ENCODE assay signal across 11 cellular contexts in genomic region chr5:104800440-104801048, GRCh38.
DNase-seq lines count a peak whose midpoint lies in the region; ATAC-seq and TF ChIP-seq lines count a peak whose summit lies in the region.
"Had no signal": no experiment of that assay in that cellular context is flagged by ENCODE, and none has a peak within 500 bp of the region (broad histone marks: within the 10 kb centered on the region; RNA-seq: fewer than 3 reads in every experiment).

No MANE protein-coding gene starts in this region.

- no peak overlapping the region for H2AFZ ChIP-seq in DND-41 (ENCODE audit: low read depth, low read length)
- peak overlapping the region; percentile 56 for H2AFZ ChIP-seq in SU-DHL-6 (ENCODE audit: low read depth, low read length, severe bottlenecking)

- no peak overlapping the region for H3K9ac ChIP-seq in DND-41 (ENCODE audit: low read depth, low read length)
- no peak overlapping the region for H3K9ac ChIP-seq in SU-DHL-6 (ENCODE audit: low read length)

- DNase-seq in DND-41 (no peak), HPDE6-E6E7 (ENCODE audit: extremely low spot score) (peak; percentile 3), iPS DF 4.7 (ENCODE audit: extremely low read depth, low spot score) (peak; percentile 25), heart left ventricle (no peak), COLO668 (lab: John Stamatoyannopoulos, UW; ENCODE audit: unreplicated experiment) (no peak), ecto neural progenitor cell (ENCODE audit: low spot score) (no peak)
- DNase-seq: C1 segment of cervical spinal cord, NCI-H2081 had no signal

- no peak for TF ChIP-seq POLR2A in heart left ventricle (IDR thresholded peaks at IDR 0.05)

- H3K79me2 ChIP-seq in DND-41 (ENCODE audit: insufficient read depth, low read length): no peaks in the 10 kb centered on the region
- no peaks in the 10 kb centered on the region for H3K79me2 ChIP-seq in SU-DHL-6 (ENCODE audit: insufficient read depth, low read length)

- ATAC-seq in DND-41 (ENCODE audit: insufficient read depth, low read depth) (no peak), heart left ventricle (no peak), HG02970 (IDR thresholded peaks at IDR 0.05; ENCODE audit: low FRiP score, unreplicated experiment) (no peak)

- H3F3A ChIP-seq in SU-DHL-6 (ENCODE audit: insufficient read depth): no peaks in the 10 kb centered on the region

- H3K9me2 ChIP-seq in SU-DHL-6 (replicated peaks; ENCODE audit: insufficient read depth, low read length): no peaks in the 10 kb centered on the region

- H3K4me2 ChIP-seq in DND-41 (ENCODE audit: insufficient read depth, low read length): no peak overlapping the region
- no peak overlapping the region for H3K4me2 ChIP-seq in SU-DHL-6 (ENCODE audit: low read depth, low read length, poor library complexity, severe bottlenecking)

- WGBS in heart left ventricle, 4 donors: 39 to 74% (median 62%) methylated on average over 4 of the region's 4 CpGs

- H3K4me1 ChIP-seq in DND-41 (ENCODE audit: insufficient read depth, low read length) (no peaks in the 10 kb centered on the region), heart left ventricle (no peaks in the 10 kb centered on the region)

- H3K4me3 ChIP-seq in DND-41 (ENCODE audit: low read depth in 1 of 2, low read length in 2 of 2) (no peak overlapping the region), SU-DHL-6 (ENCODE audit: insufficient read depth, low read length, poor library complexity, severe bottlenecking) (no peak overlapping the region), heart left ventricle (no peak overlapping the region)
- H3K4me3 ChIP-seq: SK-N-MC had no signal

- H3K27ac ChIP-seq in DND-41 (ENCODE audit: low read length): no peak overlapping the region
- H3K27ac ChIP-seq in SU-DHL-6 (ENCODE audit: low read depth, low read length): no peak overlapping the region
- H3K27ac ChIP-seq in heart left ventricle: no peak overlapping the region
- H3K27ac ChIP-seq: SK-N-MC had no signal

- no peaks in the 10 kb centered on the region for H3K27me3 ChIP-seq in DND-41 (ENCODE audit: insufficient read depth, low read length, poor library complexity)
- H3K27me3 ChIP-seq in SU-DHL-6 (ENCODE audit: low read length): no peaks in the 10 kb centered on the region
- H3K27me3 ChIP-seq in heart left ventricle: no peaks in the 10 kb centered on the region

- H3K9me3 ChIP-seq in DND-41 (ENCODE audit: insufficient read depth, low read length, severe bottlenecking) (no peaks in the 10 kb centered on the region), SU-DHL-6 (ENCODE audit: insufficient read depth, low read length) (no peaks in the 10 kb centered on the region), heart left ventricle (peaks cover 0 to 4% (median 0%) of the 10 kb centered on the region in 12 donors)

- intact Hi-C loops in heart left ventricle (cut with DNase I): no loop called here

- H3K36me3 ChIP-seq in DND-41 (ENCODE audit: insufficient read depth, low read length) (no peaks in the 10 kb centered on the region), SU-DHL-6 (ENCODE audit: low read length) (no peaks in the 10 kb centered on the region), heart left ventricle (no peaks in the 10 kb centered on the region)

- H4K20me1 ChIP-seq in DND-41 (ENCODE audit: insufficient read depth, low read length): no peaks in the 10 kb centered on the region
- no peaks in the 10 kb centered on the region for H4K20me1 ChIP-seq in SU-DHL-6 (ENCODE audit: low read depth, low read length)

- peak; percentile 32 for TF ChIP-seq CTCF in DND-41 (IDR thresholded peaks at IDR 0.05; ENCODE audit: borderline replicate concordance, extremely low read depth, low read length, poor library complexity, severe bottlenecking)
- peak; percentile 43 for TF ChIP-seq CTCF in SU-DHL-6 (IDR thresholded peaks at IDR 0.05; ENCODE audit: insufficient read depth, low read length, poor library complexity, severe bottlenecking)
- peak in 1 of 12 donors; percentile 4 for TF ChIP-seq CTCF in heart left ventricle (IDR thresholded peaks at IDR 0.05)

Comparison
In these comparisons a context has a peak if more than half of its experiments do, and no peak if none do; other contexts are left out.
1. DNase-seq: peak in HPDE6-E6E7 (single experiment) and iPS DF 4.7 (single experiment); none in DND-41 (single experiment), heart left ventricle (0 of 5), COLO668 (single experiment) and ecto neural progenitor cell (single experiment).